ENCODE assay signal across 8 cellular contexts in the genomic region with DNA sequence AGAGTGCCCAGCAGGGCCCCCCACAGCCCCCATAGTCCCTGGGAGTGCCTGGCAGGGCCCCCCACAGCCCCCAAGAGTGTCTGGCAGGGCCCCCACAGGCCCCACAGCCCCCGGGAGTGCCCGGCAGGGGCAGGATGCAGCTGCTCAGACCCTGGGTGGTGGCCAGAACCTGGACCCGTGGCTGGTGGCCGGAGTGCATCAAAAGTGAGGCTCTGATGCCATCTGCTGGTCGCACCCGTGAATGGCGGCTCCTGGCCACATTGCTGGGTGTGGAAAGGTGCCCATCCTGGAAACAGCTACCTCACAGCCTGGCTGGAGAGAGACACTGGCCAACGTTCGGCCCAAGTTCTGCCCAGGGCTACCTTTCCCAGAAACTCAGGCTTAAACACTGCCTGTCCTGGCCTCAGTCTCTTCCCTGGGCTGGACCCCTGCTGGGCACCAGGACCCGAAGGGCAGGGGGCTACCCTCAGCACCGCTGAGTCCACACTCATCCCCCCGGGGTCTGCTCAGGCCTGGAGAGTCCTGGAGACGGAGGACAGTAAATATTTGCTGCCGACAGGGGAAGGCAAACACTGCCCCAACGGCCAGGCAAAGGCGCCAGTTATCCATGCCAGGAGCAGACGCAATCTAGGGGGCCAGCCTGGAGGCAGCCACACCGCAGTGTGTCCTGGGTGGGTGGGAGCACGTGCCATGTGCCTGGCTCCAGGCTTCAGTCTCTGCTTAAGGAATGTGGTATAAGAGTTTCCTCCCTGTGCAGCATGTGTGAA. TPM values are rescaled to one million over a fixed set of nuclear protein-coding genes. Genes with fewer than 3 reads are reported as not detected.
DNase-seq lines count a peak whose midpoint lies in the region; ATAC-seq, FAIRE-seq and TF ChIP-seq lines count a peak whose summit lies in the region.

No MANE protein-coding gene starts in this region.

- CTCF ChIA-PET in CD8-positive, alpha-beta memory T cell (lab: Charles Lee) = interaction anchor here (0.9 to 9.0 kb wide), 5 partner anchors 118 to 504 kb away, joined by 3 to 85 read pairs (median 4); no protein-coding TSS in a partner anchor

- no peaks in the 10 kb centered on the region for H3K9me3 ChIP-seq in CD8-positive, alpha-beta memory T cell (ENCODE audit: low read length)
- H3K9me3 ChIP-seq in ascending aorta = no peaks in the 10 kb centered on the region
- no peaks in the 10 kb centered on the region for H3K9me3 ChIP-seq in right atrium auricular region
- no peaks in the 10 kb centered on the region for H3K9me3 ChIP-seq in small intestine (ENCODE audit: control insufficient read depth, low read depth)

- no peaks in the 10 kb centered on the region for H3K27me3 ChIP-seq in CD8-positive, alpha-beta memory T cell (ENCODE audit: insufficient read depth, low read length, poor library complexity, severe bottlenecking)
- H3K27me3 ChIP-seq in HL-60 (ENCODE audit: insufficient read depth, poor library complexity, severe bottlenecking) = peaks cover 6% of the 10 kb centered on the region
- H3K27me3 ChIP-seq in ascending aorta = no peaks in the 10 kb centered on the region
- no peaks in the 10 kb centered on the region for H3K27me3 ChIP-seq in right atrium auricular region
- no peaks in the 10 kb centered on the region for H3K27me3 ChIP-seq in small intestine (ENCODE audit: control insufficient read depth in 2 of 2, insufficient read depth in 2 of 2, low read length in 2 of 2)

- no peaks in the 10 kb centered on the region for H3K36me3 Mint-ChIP-seq in CD8-positive, alpha-beta memory T cell

- no peaks in the 10 kb centered on the region for H3K9me3 Mint-ChIP-seq in CD8-positive, alpha-beta memory T cell

- TF ChIP-seq CTCF in HL-60 (IDR thresholded peaks at IDR 0.05; ENCODE audit: insufficient read depth, low read length) = peak; percentile 79
- TF ChIP-seq CTCF in ascending aorta (IDR thresholded peaks at IDR 0.05) = peak; percentile 49 to 66 (median 49)
- TF ChIP-seq CTCF in right atrium auricular region (IDR thresholded peaks at IDR 0.05) = peak; percentile 68 to 89

- ATAC-seq in GM18498 (IDR thresholded peaks at IDR 0.05; ENCODE audit: unreplicated experiment) = no peak

- peaks cover 0 to 7% of the 10 kb centered on the region in 2 donors for H3K27me3 Mint-ChIP-seq in CD8-positive, alpha-beta memory T cell

- peak in 3 of 5 donors; percentile 25 to 43 (median 38) for DNase-seq in CD8-positive, alpha-beta memory T cell
- peak; percentile 27 to 54 for DNase-seq in HL-60 (ENCODE audit: low read depth in 1 of 2, low spot score in 1 of 2)
- peak; percentile 16 for DNase-seq in T follicular helper cell (ENCODE audit: low read depth)
- DNase-seq in ascending aorta (ENCODE audit: low spot score in 2 of 2) = peak; percentile 16 to 77
- DNase-seq in right atrium auricular region (ENCODE audit: low spot score) = peak; percentile 78
- peak; percentile 63 for DNase-seq in small intestine
- DNase-seq in NCI-H526 treated with DMSO at 0.1 percent for 48 hours (lab: John Stamatoyannopoulos, UW) = no peak

- no peak overlapping the region for H3K4me3 ChIP-seq in CD8-positive, alpha-beta memory T cell (ENCODE audit: low read length)
- H3K4me3 ChIP-seq in HL-60 (replicated peaks; ENCODE audit: insufficient read depth, low read length) = no peak overlapping the region
- H3K4me3 ChIP-seq in ascending aorta = no peak overlapping the region
- H3K4me3 ChIP-seq in right atrium auricular region = no peak overlapping the region
- H3K4me3 ChIP-seq in small intestine (ENCODE audit: low read depth in 1 of 2, low read length in 2 of 2) = no peak overlapping the region

- H3K27ac Mint-ChIP-seq in CD8-positive, alpha-beta memory T cell = no peak overlapping the region

- H3K36me3 ChIP-seq in CD8-positive, alpha-beta memory T cell (ENCODE audit: insufficient read depth, low read length) = no peaks in the 10 kb centered on the region
- H3K36me3 ChIP-seq in ascending aorta (no peaks in the 10 kb centered on the region), right atrium auricular region (no peaks in the 10 kb centered on the region), small intestine (ENCODE audit: control insufficient read depth in 2 of 2, insufficient read depth in 2 of 2, low read length in 2 of 2) (no peaks in the 10 kb centered on the region)

- intact Hi-C loops in ascending aorta (cut with DNase I) = no loop called here

- 19 to 31% (median 26%) methylated on average over 18 to 19 of the region's 19 CpGs for WGBS in small intestine, 3 donors

- H3K27ac ChIP-seq in CD8-positive, alpha-beta memory T cell (ENCODE audit: low read depth, low read length) = no peak overlapping the region
- no peak overlapping the region for H3K27ac ChIP-seq in HL-60 (replicated peaks)
- no peak overlapping the region for H3K27ac ChIP-seq in ascending aorta
- H3K27ac ChIP-seq in right atrium auricular region = no peak overlapping the region
- H3K27ac ChIP-seq in small intestine (ENCODE audit: low read depth in 1 of 2, low read length in 1 of 2) = no peak overlapping the region

- POLR2A ChIA-PET in CD8-positive, alpha-beta memory T cell (lab: Charles Lee) = no interaction called here

- FAIRE-seq in small intestine (lab: Jason Lieb, UNC) = no peak

- peaks cover 3% of the 10 kb centered on the region for H3K4me1 ChIP-seq in CD8-positive, alpha-beta memory T cell (ENCODE audit: insufficient read depth, low read length)
- H3K4me1 ChIP-seq in ascending aorta = peaks cover 0 to 3% of the 10 kb centered on the region in 2 donors
- peaks cover 0 to 3% of the 10 kb centered on the region in 2 donors for H3K4me1 ChIP-seq in right atrium auricular region
- H3K4me1 ChIP-seq in small intestine (ENCODE audit: control insufficient read depth in 2 of 2, insufficient read depth in 1 of 2, low read depth in 1 of 2, low read length in 1 of 2) = no peaks in the 10 kb centered on the region

- H3K4me3 Mint-ChIP-seq in CD8-positive, alpha-beta memory T cell = no peak overlapping the region

- H3K4me1 Mint-ChIP-seq in CD8-positive, alpha-beta memory T cell = peaks cover 5% of the 10 kb centered on the region in 3 donors

RNA-seq across cellular contexts. Expression of gene INS, which starts 4.4 kb away (rescaled TPM):
- total RNA-seq in CD8-positive, alpha-beta memory T cell = not detected
- not detected for polyA plus RNA-seq in CD8-positive, alpha-beta memory T cell
- total RNA-seq in ascending aorta (not detected), right atrium auricular region (not detected)
- 100 to 1,000 TPM in 1 of 3 donors, 10 to 100 TPM in 1, under 1 TPM in 1; 0.58 to 124 (median 60.8) TPM for polyA plus RNA-seq in small intestine

RNA-seq across cellular contexts. Expression of gene TH, which starts 15.0 kb away (rescaled TPM):
- not detected for total RNA-seq in CD8-positive, alpha-beta memory T cell
- polyA plus RNA-seq in CD8-positive, alpha-beta memory T cell = not detected
- total RNA-seq in ascending aorta = not detected
- total RNA-seq in right atrium auricular region = not detected
- polyA plus RNA-seq in small intestine = 1 to 10 TPM in 1 of 3 donors, not detected in 2; 1.7 TPM

RNA-seq across cellular contexts. Expression of gene IGF2, which starts 17.4 kb away (rescaled TPM):
- total RNA-seq in CD8-positive, alpha-beta memory T cell = 1 to 10 TPM; 3.3 to 3.5 TPM
- not detected for polyA plus RNA-seq in CD8-positive, alpha-beta memory T cell
- total RNA-seq in ascending aorta (124 TPM), right atrium auricular region (10 to 100 TPM; 43.2 to 61.9 TPM)
- polyA plus RNA-seq in small intestine = 10 to 100 TPM in 1 of 3 donors, under 1 TPM in 2; 0.45 to 20.4 (median 0.81) TPM

Comparison
In these comparisons a context has a peak if more than half of its experiments do, and no peak if none do; other contexts are left out.
1. RNA of gene IGF2, which starts 17.4 kb away (total RNA-seq): 124 TPM in ascending aorta (single experiment) and 43.2 to 61.9 TPM in right atrium auricular region; 3.3 to 3.5 TPM in CD8-positive, alpha-beta memory T cell; every median in the first group is over 4 times any median in the second.
2. Peak in every context shown above with its lines, with median percentiles within 50 percentile points of each other: CTCF ChIP-seq.